In genomic region chr20:46458891-46459750, GRCh38 we compare ENCODE assay signal across 8 cellular contexts. TPM values are rescaled to one million over a fixed set of nuclear protein-coding genes. Genes with fewer than 3 reads are reported as not detected.
A peak's percentile ranks its signal among the peaks of the same experiment; 100 is the strongest.
DNase-seq lines count a peak whose midpoint lies in the region; ATAC-seq, FAIRE-seq and TF ChIP-seq lines count a peak whose summit lies in the region.

No MANE protein-coding gene starts in this region.

- H4K20me1 ChIP-seq in astrocyte (ENCODE audit: insufficient read depth, low read length) (no peaks in the 10 kb centered on the region), keratinocyte (ENCODE audit: control insufficient read depth, extremely low read depth, insufficient read depth, low read length) (no peaks in the 10 kb centered on the region), OCI-LY7 (ENCODE audit: insufficient read depth, low read length) (no peaks in the 10 kb centered on the region)

- peaks cover 17% of the 10 kb centered on the region for H3K36me3 ChIP-seq in HUES48 (ENCODE audit: control insufficient read depth, insufficient read depth, low read length)
- H3K36me3 ChIP-seq in astrocyte (ENCODE audit: insufficient read depth, low read length), result no peaks in the 10 kb centered on the region
- H3K36me3 ChIP-seq in keratinocyte (ENCODE audit: control insufficient read depth in 2 of 2, extremely low read depth in 1 of 2, insufficient read depth in 2 of 2, low read length in 2 of 2), result no peaks in the 10 kb centered on the region
- no peaks in the 10 kb centered on the region for H3K36me3 ChIP-seq in OCI-LY7 (ENCODE audit: insufficient read depth, low read length)

- CTCF ChIA-PET in OCI-LY7 (lab: Charles Lee; ENCODE audit: unreplicated experiment), result interaction anchor here (0.5 kb wide), 1 partner anchor 130 kb away, joined by 4 read pairs; no protein-coding TSS in a partner anchor

- H3K27me3 Mint-ChIP-seq in astrocyte (ENCODE audit: low read depth, unreplicated experiment), result no peaks in the 10 kb centered on the region

- no peak overlapping the region for H3K27ac Mint-ChIP-seq in astrocyte (ENCODE audit: unreplicated experiment)
- H3K27ac Mint-ChIP-seq in stimulated activated effector memory CD8-positive, alpha-beta T cell treated with anti-CD3 and anti-CD28 coated beads, Interleukin-12 subunit alpha, Interleukin-12 subunit beta, amount 100 ng/mL, for 72 hours, result no peak overlapping the region

- H3K79me2 ChIP-seq in astrocyte (ENCODE audit: insufficient read depth, low read length) (no peaks in the 10 kb centered on the region), keratinocyte (ENCODE audit: control insufficient read depth, insufficient read depth, low read length) (no peaks in the 10 kb centered on the region), OCI-LY7 (ENCODE audit: insufficient read depth, low read depth, low read length) (no peaks in the 10 kb centered on the region)

- H3K27me3 ChIP-seq in HUES48 (ENCODE audit: control insufficient read depth, insufficient read depth, low read length) (no peaks in the 10 kb centered on the region), astrocyte (ENCODE audit: insufficient read depth, low read length) (peaks cover 5% of the 10 kb centered on the region), keratinocyte (ENCODE audit: control insufficient read depth, extremely low read depth, insufficient read depth, low read length) (peaks cover 11% of the 10 kb centered on the region)

- H3K4me3 ChIP-seq in HUES48 (ENCODE audit: low read depth, low read length) (peak overlapping the region; percentile 67), astrocyte (ENCODE audit: insufficient read depth, low read depth, low read length) (no peak overlapping the region), keratinocyte (ENCODE audit: control insufficient read depth in 2 of 3, extremely low read depth in 1 of 3, insufficient read depth in 2 of 3, low read depth in 1 of 3, low read length in 3 of 3) (no peak overlapping the region), OCI-LY7 (ENCODE audit: low read depth, low read length, poor library complexity, severe bottlenecking) (no peak overlapping the region)

- H3K27ac ChIP-seq in HUES48 (ENCODE audit: low read depth, low read length), result peak overlapping the region; percentile 52
- H3K27ac ChIP-seq in astrocyte (ENCODE audit: low read depth, low read length), result no peak overlapping the region
- no peak overlapping the region for H3K27ac ChIP-seq in keratinocyte (ENCODE audit: control insufficient read depth, insufficient read depth, low read length)
- H3K27ac ChIP-seq in OCI-LY7 (ENCODE audit: low read depth, low read length, poor library complexity, severe bottlenecking), result no peak overlapping the region

- BruUV-seq in OCI-LY7 (replicated peaks; lab: Mats Ljungman, UMichigan), result no TSS peak

- POLR2A ChIA-PET in OCI-LY7 (lab: Charles Lee), result no interaction called here

- H2AFZ ChIP-seq in astrocyte (ENCODE audit: low read depth, low read length) (peak overlapping the region; percentile 77), keratinocyte (ENCODE audit: control insufficient read depth, low read length) (peak overlapping the region; percentile 57), OCI-LY7 (ENCODE audit: low read length) (no peak overlapping the region)

- no peak for ATAC-seq in stimulated activated effector memory CD8-positive, alpha-beta T cell treated with anti-CD3 and anti-CD28 coated beads, Interleukin-12 subunit alpha, Interleukin-12 subunit beta, amount 100 ng/mL, for 72 hours
- no peak for ATAC-seq in GM19455 (IDR thresholded peaks at IDR 0.05; ENCODE audit: unreplicated experiment)

- peaks cover 29% of the 10 kb centered on the region for H3K9me3 ChIP-seq in HUES48 (ENCODE audit: control insufficient read depth, insufficient read depth, low read length)
- peaks cover 15% of the 10 kb centered on the region for H3K9me3 ChIP-seq in astrocyte (ENCODE audit: insufficient read depth, low read depth, low read length)
- H3K9me3 ChIP-seq in keratinocyte (ENCODE audit: control insufficient read depth, low read depth, low read length), result peaks cover 6% of the 10 kb centered on the region
- no peaks in the 10 kb centered on the region for H3K9me3 ChIP-seq in OCI-LY7 (ENCODE audit: low read length)

- H3K4me2 ChIP-seq in astrocyte (ENCODE audit: low read length), result peak overlapping the region; percentile 67
- peak overlapping the region; percentile 61 for H3K4me2 ChIP-seq in keratinocyte (ENCODE audit: control insufficient read depth, extremely low read depth, insufficient read depth, low read depth, low read length)
- no peak overlapping the region for H3K4me2 ChIP-seq in OCI-LY7 (ENCODE audit: low read length)

- H3K4me1 Mint-ChIP-seq in astrocyte (ENCODE audit: low read depth, unreplicated experiment), result no peaks in the 10 kb centered on the region
- H3K4me1 Mint-ChIP-seq in stimulated activated effector memory CD8-positive, alpha-beta T cell treated with anti-CD3 and anti-CD28 coated beads, Interleukin-12 subunit alpha, Interleukin-12 subunit beta, amount 100 ng/mL, for 72 hours, result no peaks in the 10 kb centered on the region

- H3K9me2 ChIP-seq in OCI-LY7 (ENCODE audit: insufficient read depth, low read length), result no peaks in the 10 kb centered on the region

- H3K36me3 Mint-ChIP-seq in astrocyte (ENCODE audit: low read depth, unreplicated experiment), result peaks cover 19% of the 10 kb centered on the region
- no peaks in the 10 kb centered on the region for H3K36me3 Mint-ChIP-seq in stimulated activated effector memory CD8-positive, alpha-beta T cell treated with anti-CD3 and anti-CD28 coated beads, Interleukin-12 subunit alpha, Interleukin-12 subunit beta, amount 100 ng/mL, for 72 hours

- peak overlapping the region; percentile 67 for H3K9ac ChIP-seq in HUES48 (ENCODE audit: low read depth, low read length)
- no peak overlapping the region for H3K9ac ChIP-seq in astrocyte (ENCODE audit: low read length)
- H3K9ac ChIP-seq in keratinocyte (ENCODE audit: control insufficient read depth, extremely low read depth, insufficient read depth, low read length), result no peak overlapping the region

- intact Hi-C loops in OCI-LY7 (cut with micrococcal nuclease; ENCODE audit: unreplicated experiment), result no loop called here

- H3K9me3 Mint-ChIP-seq in astrocyte (ENCODE audit: unreplicated experiment), result peaks cover 28% of the 10 kb centered on the region
- peaks cover 10% of the 10 kb centered on the region for H3K9me3 Mint-ChIP-seq in stimulated activated effector memory CD8-positive, alpha-beta T cell treated with anti-CD3 and anti-CD28 coated beads, Interleukin-12 subunit alpha, Interleukin-12 subunit beta, amount 100 ng/mL, for 72 hours

- H3K9me1 ChIP-seq in keratinocyte (ENCODE audit: control insufficient read depth, extremely low read depth, insufficient read depth, low read length), result no peaks in the 10 kb centered on the region

- H3K4me1 ChIP-seq in HUES48 (ENCODE audit: control insufficient read depth, insufficient read depth, low read length), result peaks cover 9% of the 10 kb centered on the region
- H3K4me1 ChIP-seq in astrocyte (ENCODE audit: insufficient read depth, low read length), result no peaks in the 10 kb centered on the region
- no peaks in the 10 kb centered on the region for H3K4me1 ChIP-seq in keratinocyte (ENCODE audit: control insufficient read depth, extremely low read depth, insufficient read depth, low read length)
- H3K4me1 ChIP-seq in OCI-LY7 (ENCODE audit: insufficient read depth, low read length, poor library complexity, severe bottlenecking), result no peaks in the 10 kb centered on the region

- peak overlapping the region; percentile 75 for H3K4me3 Mint-ChIP-seq in astrocyte (ENCODE audit: unreplicated experiment)
- no peak overlapping the region for H3K4me3 Mint-ChIP-seq in stimulated activated effector memory CD8-positive, alpha-beta T cell treated with anti-CD3 and anti-CD28 coated beads, Interleukin-12 subunit alpha, Interleukin-12 subunit beta, amount 100 ng/mL, for 72 hours

- dilution Hi-C loops in keratinocyte (cut with MboI; ENCODE audit: extremely low pct_ligation_motif_present, low sequenced_read_pairs), result no loop called here

- DNase-seq in astrocyte (ENCODE audit: low read depth) (no peak), keratinocyte (ENCODE audit: low read depth, low spot score) (no peak), OCI-LY7 (ENCODE audit: low spot score) (no peak), amniotic stem cell (lab: John Stamatoyannopoulos, UW) (no peak)
- DNase-seq in stimulated activated CD8-positive, alpha-beta memory T cell treated with anti-CD3 and anti-CD28 coated beads, Interleukin-4, amount 100 ng/mL, for 48 hours, result peak; percentile 42
- no peak for DNase-seq in stimulated activated effector memory CD8-positive, alpha-beta T cell treated with anti-CD3 and anti-CD28 coated beads, Interleukin-12 subunit alpha, Interleukin-12 subunit beta, amount 100 ng/mL, for 72 hours (ENCODE audit: low spot score in 2 of 2)

- FAIRE-seq in astrocyte (lab: Jason Lieb, UNC), result no peak
- no peak for FAIRE-seq in keratinocyte (lab: Jason Lieb, UNC)

- no peak for TF ChIP-seq CTCF in astrocyte (IDR thresholded peaks at IDR 0.05; ENCODE audit: insufficient read depth, low read depth, low read length)
- no peak for TF ChIP-seq CTCF in keratinocyte (optimal IDR thresholded peaks at IDR 0.05 in 1 of 3, IDR thresholded peaks at IDR 0.05 in 1 of 3, conservative IDR thresholded peaks at IDR 0.05 in 1 of 3; ENCODE audit: extremely low read depth in 1 of 3, insufficient read depth in 2 of 3, low read length in 3 of 3)
- TF ChIP-seq CTCF in OCI-LY7 (conservative IDR thresholded peaks at IDR 0.05; ENCODE audit: low read length), result no peak

RNA-seq across cellular contexts. Expression of gene ELMO2, which starts 52.7 kb away (rescaled TPM):
- 53.4 and 56.7 TPM in 2 replicates for total RNA-seq in astrocyte
- polyA plus RNA-seq in keratinocyte, result 28.5 to 37.0 TPM (median 32.4 TPM) in 3 replicates
- polyA plus RNA-seq in keratinocyte (2011; ENCODE audit: low read depth), result 11.4 TPM
- polyA plus RNA-seq in keratinocyte (2011; cell fraction: cytosol; rRNA removed), result 27.6 and 31.3 TPM in 2 replicates
- polyA plus RNA-seq in keratinocyte (2011; cell fraction: nucleus; rRNA removed), result 51.6 and 65.5 TPM in 2 replicates
- 18.3 and 22.3 TPM in 2 replicates for polyA plus RNA-seq in keratinocyte (2012; ENCODE audit: low replicate concordance)
- 39.8 to 66.1 TPM (median 53.9 TPM) in 3 replicates for polyA minus RNA-seq in keratinocyte
- 20.9 TPM for polyA minus RNA-seq in keratinocyte (2011; cell fraction: cytosol; rRNA and poly(A)+ RNA removed)
- polyA minus RNA-seq in keratinocyte (2011; cell fraction: nucleus; rRNA and poly(A)+ RNA removed), result 27.9 and 44.4 TPM in 2 replicates
- 16.0 and 18.9 TPM in 2 replicates for total RNA-seq in OCI-LY7 (2014; rRNA removed; shearing (Covaris generic))
- 33.5 and 36.4 TPM in 2 replicates for total RNA-seq in OCI-LY7 (2022)

RNA-seq across cellular contexts. Expression of gene ZNF334, which starts 54.2 kb away (rescaled TPM):
- total RNA-seq in astrocyte, result 8.5 and 9.3 TPM in 2 replicates
- 0.63 to 1.3 TPM (median 1.1 TPM) in 3 replicates for polyA plus RNA-seq in keratinocyte
- 0.10 TPM for polyA plus RNA-seq in keratinocyte (2011; ENCODE audit: low read depth)
- 0.36 and 0.44 TPM in 2 replicates for polyA plus RNA-seq in keratinocyte (2011; cell fraction: cytosol; rRNA removed)
- polyA plus RNA-seq in keratinocyte (2011; cell fraction: nucleus; rRNA removed), result 4.2 and 5.0 TPM in 2 replicates
- 0.21 and 0.56 TPM in 2 replicates for polyA plus RNA-seq in keratinocyte (2012; ENCODE audit: low replicate concordance)
- 0.63 to 1.4 TPM in 2 of 3 replicates, not detected in the other for polyA minus RNA-seq in keratinocyte
- polyA minus RNA-seq in keratinocyte (2011; cell fraction: cytosol; rRNA and poly(A)+ RNA removed), result not detected
- 0.74 and 2.1 TPM in 2 replicates for polyA minus RNA-seq in keratinocyte (2011; cell fraction: nucleus; rRNA and poly(A)+ RNA removed)
- total RNA-seq in OCI-LY7 (2014; rRNA removed; shearing (Covaris generic)), result not detected in 2 replicates
- not detected in 2 replicates for total RNA-seq in OCI-LY7 (2022)
